ENCODE assay signal across 8 cellular contexts in genomic region chr14:77580964-77581505, GRCh38. TPM values are rescaled to one million over a fixed set of nuclear protein-coding genes. Genes with fewer than 3 reads are reported as not detected.
DNase-seq lines count a peak whose midpoint lies in the region; ATAC-seq and TF ChIP-seq lines count a peak whose summit lies in the region.

No MANE protein-coding gene starts in this region.

- CTCF ChIA-PET in IMR-90 (lab: Yijun Ruan, JAX): interaction anchor here (0.6 to 1.2 kb wide), 5 partner anchors 11 to 25 kb away, joined by 3 to 5 read pairs (median 3); no protein-coding TSS in a partner anchor

- H3K4me1 ChIP-seq in IMR-90 (ENCODE audit: control insufficient read depth, insufficient read depth, low read length): peaks cover 25% of the 10 kb centered on the region
- H3K4me1 ChIP-seq in neural progenitor cell: peaks cover 24% of the 10 kb centered on the region

- intact Hi-C loops in IMR-90 (cut with micrococcal nuclease): no loop called here
- intact Hi-C loops in activated T-helper 1 cell treated with anti-CD3 and anti-CD28 coated beads, Interleukin-12 subunit alpha, Interleukin-12 subunit beta, Interleukin-2, Interleukin-4 antibody, amounts not matched to agents 30 ng/mL and 10 ng/mL and 1 ng/mL, durations not matched to agents 14 hours and 24 hours and 36 hours (cut with micrococcal nuclease): loop anchor here (2.0 kb wide), 2 partner anchors 34 to 62 kb away; no protein-coding TSS in a partner anchor

- H3K27ac Mint-ChIP-seq in activated T-helper 1 cell treated with anti-CD3 and anti-CD28 coated beads, Interleukin-12 subunit alpha, Interleukin-12 subunit beta, Interleukin-2, Interleukin-4 antibody, amounts not matched to agents 30 ng/mL and 10 ng/mL and 1 ng/mL, durations not matched to agents 14 hours and 24 hours and 36 hours: no peak overlapping the region
- H3K27ac Mint-ChIP-seq in neural progenitor cell: no peak overlapping the region

- TF ChIP-seq RAD21 in IMR-90 (IDR thresholded peaks at IDR 0.05; ENCODE audit: low read length): no peak

- no peak overlapping the region for H3K4ac ChIP-seq in IMR-90 (ENCODE audit: low read depth, low read length)

- POLR2A ChIA-PET in IMR-90 (lab: Charles Lee; ENCODE audit: unreplicated experiment): interaction anchor here (0.6 kb wide), 1 partner anchor 9 kb away, joined by 4 read pairs; no protein-coding TSS in a partner anchor

- H4K20me1 ChIP-seq in IMR-90 (ENCODE audit: insufficient read depth, low read length): peaks cover 31% of the 10 kb centered on the region
- H4K20me1 ChIP-seq in neural progenitor cell (ENCODE audit: low read depth): no peaks in the 10 kb centered on the region

- H3K27me3 ChIP-seq in IMR-90 (ENCODE audit: control insufficient read depth, insufficient read depth, low read length): no peaks in the 10 kb centered on the region
- no peaks in the 10 kb centered on the region for H3K27me3 ChIP-seq in neural progenitor cell

- peak; percentile 76 for DNase-seq in GM13977 (ENCODE audit: low spot score)
- peak; percentile 89 for DNase-seq in IMR-90
- no peak for DNase-seq in activated T-helper 1 cell treated with anti-CD3 and anti-CD28 coated beads, Interleukin-12 subunit alpha, Interleukin-12 subunit beta, Interleukin-2, Interleukin-4 antibody, amounts not matched to agents 30 ng/mL and 10 ng/mL and 1 ng/mL, durations not matched to agents 14 hours and 24 hours and 36 hours (ENCODE audit: low spot score)
- peak; percentile 73 to 88 for DNase-seq in lung microvascular endothelial cell (ENCODE audit: low read depth in 2 of 2)
- no peak for DNase-seq in SKM-1 treated with dmso at 0.1 percent for 144 hours (lab: John Stamatoyannopoulos, UW; ENCODE audit: unreplicated experiment)
- no peak for DNase-seq in NCI-H187 (lab: John Stamatoyannopoulos, UW)
- no peak for DNase-seq in neural progenitor cell (ENCODE audit: low spot score)

- no peak overlapping the region for H3K56ac ChIP-seq in IMR-90 (ENCODE audit: extremely low read depth, insufficient read depth, low read length)

- H3K9me3 Mint-ChIP-seq in activated T-helper 1 cell treated with anti-CD3 and anti-CD28 coated beads, Interleukin-12 subunit alpha, Interleukin-12 subunit beta, Interleukin-2, Interleukin-4 antibody, amounts not matched to agents 30 ng/mL and 10 ng/mL and 1 ng/mL, durations not matched to agents 14 hours and 24 hours and 36 hours: no peaks in the 10 kb centered on the region
- H3K9me3 Mint-ChIP-seq in neural progenitor cell: no peaks in the 10 kb centered on the region

- in situ Hi-C loops in GM13977 (cut with MboI; ENCODE audit: low pct_unique_long_range_greater_than_20kb, low sequenced_read_pairs, unreplicated experiment): no loop called here
- in situ Hi-C loops in IMR-90 (cut with MboI; ENCODE audit: low sequenced_read_pairs): no loop called here

- H2BK5ac ChIP-seq in IMR-90 (ENCODE audit: low read depth, low read length, poor library complexity, severe bottlenecking): peak overlapping the region; percentile 22

- H4K91ac ChIP-seq in IMR-90 (ENCODE audit: insufficient read depth, low read depth, low read length): no peak overlapping the region

- H3K18ac ChIP-seq in IMR-90 (ENCODE audit: low read depth, low read length): peak overlapping the region; percentile 76; the same call in 1 of the 2 replicates

- no peaks in the 10 kb centered on the region for H3K36me3 ChIP-seq in IMR-90 (ENCODE audit: control insufficient read depth, insufficient read depth, low read length)
- no peaks in the 10 kb centered on the region for H3K36me3 ChIP-seq in neural progenitor cell

- H4K8ac ChIP-seq in IMR-90 (ENCODE audit: low read depth in 2 of 2, low read length in 2 of 2): no peak overlapping the region

- H3K9ac ChIP-seq in IMR-90 (ENCODE audit: low read depth, low read length) (no peak overlapping the region), neural progenitor cell (no peak overlapping the region)

- TF ChIP-seq CTCF in GM13977 (IDR thresholded peaks at IDR 0.05; ENCODE audit: extremely low read depth, insufficient read depth, missing control alignments) (no peak), IMR-90 (conservative IDR thresholded peaks at IDR 0.05; ENCODE audit: low read depth, low read length) (no peak), neural progenitor cell (IDR thresholded peaks at IDR 0.05) (no peak)

- ATAC-seq in GM21528 (IDR thresholded peaks at IDR 0.05; ENCODE audit: low FRiP score, unreplicated experiment): peak; percentile 93
- ATAC-seq in IMR-90 (ENCODE audit: low read depth): peak; percentile 76

- no peak overlapping the region for H2BK120ac ChIP-seq in IMR-90 (ENCODE audit: low read depth, low read length)

- peaks cover 24% of the 10 kb centered on the region for H3K4me1 Mint-ChIP-seq in activated T-helper 1 cell treated with anti-CD3 and anti-CD28 coated beads, Interleukin-12 subunit alpha, Interleukin-12 subunit beta, Interleukin-2, Interleukin-4 antibody, amounts not matched to agents 30 ng/mL and 10 ng/mL and 1 ng/mL, durations not matched to agents 14 hours and 24 hours and 36 hours (ENCODE audit: low read depth)
- peaks cover 17% of the 10 kb centered on the region for H3K4me1 Mint-ChIP-seq in neural progenitor cell

- H2AK9ac ChIP-seq in IMR-90 (replicated peaks; ENCODE audit: low read depth, low read length, poor library complexity): no peak overlapping the region

- H3K79me1 ChIP-seq in IMR-90 (ENCODE audit: low read depth in 1 of 2, low read length in 2 of 2): peaks cover 35 to 60% of the 10 kb centered on the region in 2 experiments

- no peak overlapping the region for H2AK5ac ChIP-seq in IMR-90 (ENCODE audit: low read depth, low read length)

- TF ChIP-seq POLR2A in IMR-90 (IDR thresholded peaks at IDR 0.05; ENCODE audit: low read depth, low read length): no peak

- H3K4me3 ChIP-seq in IMR-90 (ENCODE audit: insufficient read depth, low read depth, low read length): peak overlapping the region; percentile 16; the same call in 1 of the 2 replicates
- no peak overlapping the region for H3K4me3 ChIP-seq in neural progenitor cell

- H3K4me2 ChIP-seq in IMR-90 (ENCODE audit: low read depth, low read length): peak overlapping the region; percentile 84
- no peak overlapping the region for H3K4me2 ChIP-seq in neural progenitor cell

- no peaks in the 10 kb centered on the region for H3K27me3 Mint-ChIP-seq in activated T-helper 1 cell treated with anti-CD3 and anti-CD28 coated beads, Interleukin-12 subunit alpha, Interleukin-12 subunit beta, Interleukin-2, Interleukin-4 antibody, amounts not matched to agents 30 ng/mL and 10 ng/mL and 1 ng/mL, durations not matched to agents 14 hours and 24 hours and 36 hours (ENCODE audit: insufficient read depth)
- H3K27me3 Mint-ChIP-seq in neural progenitor cell (ENCODE audit: insufficient read depth, low read depth): no peaks in the 10 kb centered on the region

- no TSS peak for BruUV-seq in IMR-90 (replicated peaks; lab: Mats Ljungman, UMichigan)

- no peak overlapping the region for H3K14ac ChIP-seq in IMR-90 (replicated peaks; ENCODE audit: low read depth, low read length)

- H3K23ac ChIP-seq in IMR-90 (ENCODE audit: low read depth, low read length): no peak overlapping the region

- WGBS in IMR-90 (ENCODE audit: extremely low coverage in 2 of 2, insufficient read length in 1 of 2), 2 experiments: no CpG with 5 or more reads among the region's 4 CpGs

- H3K36me3 Mint-ChIP-seq in activated T-helper 1 cell treated with anti-CD3 and anti-CD28 coated beads, Interleukin-12 subunit alpha, Interleukin-12 subunit beta, Interleukin-2, Interleukin-4 antibody, amounts not matched to agents 30 ng/mL and 10 ng/mL and 1 ng/mL, durations not matched to agents 14 hours and 24 hours and 36 hours (ENCODE audit: low read depth): peaks cover 17% of the 10 kb centered on the region
- H3K36me3 Mint-ChIP-seq in neural progenitor cell: peaks cover 6% of the 10 kb centered on the region

- H2BK20ac ChIP-seq in IMR-90 (ENCODE audit: low read depth, low read length): no peak overlapping the region

- no peak overlapping the region for H4K5ac ChIP-seq in IMR-90 (ENCODE audit: low read depth, low read length)

- dilution Hi-C loops in IMR-90 (cut with HindIII; ENCODE audit: low sequenced_read_pairs, unreplicated experiment): no loop called here

- peaks cover 3% of the 10 kb centered on the region for H3K79me2 ChIP-seq in neural progenitor cell (ENCODE audit: low read depth)

- no peak overlapping the region for H2BK15ac ChIP-seq in IMR-90 (ENCODE audit: low read depth, low read length)

- H2AFZ ChIP-seq in IMR-90 (replicated peaks; ENCODE audit: low read length, poor library complexity): no peak overlapping the region
- H2AFZ ChIP-seq in neural progenitor cell (replicated peaks): no peak overlapping the region

- H3K9me3 ChIP-seq in IMR-90 (ENCODE audit: control insufficient read depth, insufficient read depth, low read length): no peaks in the 10 kb centered on the region
- H3K9me3 ChIP-seq in neural progenitor cell (ENCODE audit: low read depth): no peaks in the 10 kb centered on the region

- H3K9me1 ChIP-seq in IMR-90 (ENCODE audit: insufficient read depth, low read length): peaks cover 10% of the 10 kb centered on the region

- H3K4me3 Mint-ChIP-seq in activated T-helper 1 cell treated with anti-CD3 and anti-CD28 coated beads, Interleukin-12 subunit alpha, Interleukin-12 subunit beta, Interleukin-2, Interleukin-4 antibody, amounts not matched to agents 30 ng/mL and 10 ng/mL and 1 ng/mL, durations not matched to agents 14 hours and 24 hours and 36 hours: peak overlapping the region; percentile 52
- no peak overlapping the region for H3K4me3 Mint-ChIP-seq in neural progenitor cell

- H3K27ac ChIP-seq in IMR-90 (ENCODE audit: insufficient read depth, low read length) (peak overlapping the region; percentile 79; the same call in 1 of the 2 replicates), neural progenitor cell (no peak overlapping the region)

- peaks cover 22% of the 10 kb centered on the region for H3F3A ChIP-seq in neural progenitor cell (ENCODE audit: low read depth)

TF ChIP-seq in IMR-90, 13 proteins besides CTCF, POLR2A, EP300 and RAD21 (continues in another document):
- TF ChIP-seq RFX5 (IDR thresholded peaks at IDR 0.05; ENCODE audit: low read depth, low read length): no peak

RNA-seq across cellular contexts. Expression of gene SPTLC2, which starts 35.4 kb away (rescaled TPM):
- 68.3 and 100.0 TPM in 2 replicates for total RNA-seq in IMR-90 (2012; rRNA removed)
- polyA plus RNA-seq in IMR-90 (2012; rRNA removed): 16.8 and 22.6 TPM in 2 replicates
- polyA plus RNA-seq in IMR-90 (2012; cell fraction: cytosol; rRNA removed): 5.0 and 6.5 TPM in 2 replicates
- polyA plus RNA-seq in IMR-90 (2012; cell fraction: nucleus; rRNA removed; ENCODE audit: low replicate concordance): 2.6 and 14.1 TPM in 2 replicates
- 29.9 and 31.9 TPM in 2 replicates for total RNA-seq in activated T-helper 1 cell treated with anti-CD3 and anti-CD28 coated beads, Interleukin-12 subunit alpha, Interleukin-12 subunit beta, Interleukin-2, Interleukin-4 antibody, amounts not matched to agents 30 ng/mL and 10 ng/mL and 1 ng/mL, durations not matched to agents 14 hours and 24 hours and 36 hours
- total RNA-seq in lung microvascular endothelial cell: 42.3 and 62.3 TPM in 2 replicates
- total RNA-seq in neural progenitor cell (ENCODE audit: low replicate concordance): 8.0 and 12.3 TPM in 2 replicates

Comparison
In these comparisons a context has a peak if more than half of its experiments do, and no peak if none do; other contexts are left out.
1. DNase-seq: peak in GM13977 (single experiment), IMR-90 (single experiment) and lung microvascular endothelial cell (2 of 2); none in activated T-helper 1 cell treated with anti-CD3 and anti-CD28 coated beads, Interleukin-12 subunit alpha, Interleukin-12 subunit beta, Interleukin-2, Interleukin-4 antibody, amounts not matched to agents 30 ng/mL and 10 ng/mL and 1 ng/mL, durations not matched to agents 14 hours and 24 hours and 36 hours (single experiment), SKM-1 treated with dmso at 0.1 percent for 144 hours (single experiment), NCI-H187 (0 of 2) and neural progenitor cell (single experiment).